In genomic region chr10:102368072-102368471, GRCh38 we compare ENCODE assay signal across 25 cellular contexts. TPM values are rescaled to one million over a fixed set of nuclear protein-coding genes. Genes with fewer than 3 reads are reported as not detected.
DNase-seq lines count a peak whose midpoint lies in the region; ATAC-seq, FAIRE-seq and TF ChIP-seq lines count a peak whose summit lies in the region.
"Had no signal": no experiment of that assay in that cellular context is flagged by ENCODE, and none has a peak within 500 bp of the region (broad histone marks: within the 10 kb centered on the region; RNA-seq: fewer than 3 reads in every experiment).

No MANE protein-coding gene starts in this region.

- no peak overlapping the region for H3K27ac Mint-ChIP-seq in natural killer cell treated with Interleukin-12 subunit alpha and Interleukin-12 subunit beta and Interleukin-15 and Interleukin-18, amount 100 ng/mL, for 72 hours
- no peak overlapping the region for H3K27ac Mint-ChIP-seq in activated CD4-positive, alpha-beta T cell treated with anti-CD3 and anti-CD28 coated beads, Interleukin-2, amount 10 ng/mL, durations not matched to agents 24 days and 14 days
- H3K27ac Mint-ChIP-seq: memory B cell had no signal

- peak; percentile 44 for ATAC-seq in esophagus mucosa
- ATAC-seq in natural killer cell treated with Interleukin-12 subunit alpha and Interleukin-12 subunit beta and Interleukin-15 and Interleukin-18, amount 100 ng/mL, for 72 hours: no peak
- ATAC-seq: activated naive CD8-positive, alpha-beta T cell treated with anti-CD3 and anti-CD28 coated beads, Interleukin-2, amount 50 U/mL, for 24 hours; CD8-positive, alpha-beta T cell; naive thymus-derived CD8-positive, alpha-beta T cell; Panc1 had no signal

- no peak for FAIRE-seq in RCC 7860 (lab: Jason Lieb, UNC)

- no peaks in the 10 kb centered on the region for H3K27me3 Mint-ChIP-seq in natural killer cell treated with Interleukin-12 subunit alpha and Interleukin-12 subunit beta and Interleukin-15 and Interleukin-18, amount 100 ng/mL, for 72 hours
- no peaks in the 10 kb centered on the region for H3K27me3 Mint-ChIP-seq in activated CD4-positive, alpha-beta T cell treated with anti-CD3 and anti-CD28 coated beads, Interleukin-2, amount 10 ng/mL, durations not matched to agents 24 days and 14 days
- H3K27me3 Mint-ChIP-seq: activated naive CD8-positive, alpha-beta T cell treated with anti-CD3 and anti-CD28 coated beads, Interleukin-2, amount 50 U/mL, for 24 hours; memory B cell; naive thymus-derived CD8-positive, alpha-beta T cell had no signal

- intact Hi-C loops in dorsolateral prefrontal cortex (cut with DNase I): no loop called here
- intact Hi-C loops in activated CD4-positive, alpha-beta T cell treated with anti-CD3 and anti-CD28 coated beads, Interleukin-2, amount 10 ng/mL, durations not matched to agents 24 days and 14 days (cut with micrococcal nuclease): no loop called here

- TF ChIP-seq CTCF in dorsolateral prefrontal cortex (IDR thresholded peaks at IDR 0.05 in 54 of 56, conservative IDR thresholded peaks at IDR 0.05 in 2 of 56; ENCODE audit: low read depth in 1 of 56, partially characterized antibody in 56 of 56): no peak

- DNase-seq in EH (ENCODE audit: low read depth): peak; percentile 18
- peak; percentile 73 for DNase-seq in M059J (ENCODE audit: low read depth)
- peak; percentile 11 for DNase-seq in mucosa of gallbladder (ENCODE audit: low spot score)
- DNase-seq in RCC 7860 (ENCODE audit: low spot score): no peak
- DNase-seq in dorsolateral prefrontal cortex: no peak
- DNase-seq in natural killer cell treated with Interleukin-12 subunit alpha and Interleukin-12 subunit beta and Interleukin-15 and Interleukin-18, amount 100 ng/mL, for 72 hours (ENCODE audit: low spot score): no peak
- no peak for DNase-seq in activated CD4-positive, alpha-beta T cell treated with anti-CD3 and anti-CD28 coated beads, Interleukin-2, amount 10 ng/mL, durations not matched to agents 24 days and 14 days
- DNase-seq: activated naive CD8-positive, alpha-beta T cell treated with anti-CD3 and anti-CD28 coated beads, Interleukin-2, amount 50 U/mL, for 24 hours; brain microvascular endothelial cell; CD8-positive, alpha-beta T cell; colonic mucosa; DMS79; H7; naive thymus-derived CD8-positive, alpha-beta T cell; NCI-H1105 treated with DMSO at 0.1 percent for 48 hours; NCI-H2081 treated with DMSO at 0.1 percent for 48 hours; NCI-H446 treated with DMSO at 0.1 percent for 48 hours; SK-N-SH; stimulated activated CD4-positive, alpha-beta T cell treated with anti-CD3 and anti-CD28 coated beads, Interleukin-4, amount 100 ng/mL, for 24 hours; stomach; T1000; transverse colon had no signal

- no peak overlapping the region for H3K27ac ChIP-seq in dorsolateral prefrontal cortex
- H3K27ac ChIP-seq: brain microvascular endothelial cell, colonic mucosa, stomach, transverse colon had no signal

- H3K4me3 ChIP-seq in dorsolateral prefrontal cortex: no peak overlapping the region
- H3K4me3 ChIP-seq: colonic mucosa, stomach, transverse colon had no signal

- no peaks in the 10 kb centered on the region for H3K27me3 ChIP-seq in dorsolateral prefrontal cortex
- H3K27me3 ChIP-seq: brain microvascular endothelial cell, colonic mucosa, stomach, transverse colon had no signal

- H3K4me1 Mint-ChIP-seq in natural killer cell treated with Interleukin-12 subunit alpha and Interleukin-12 subunit beta and Interleukin-15 and Interleukin-18, amount 100 ng/mL, for 72 hours (ENCODE audit: low read depth in 2 of 2): peaks cover 0 to 9% of the 10 kb centered on the region in 2 donors
- H3K4me1 Mint-ChIP-seq in activated CD4-positive, alpha-beta T cell treated with anti-CD3 and anti-CD28 coated beads, Interleukin-2, amount 10 ng/mL, durations not matched to agents 24 days and 14 days: no peaks in the 10 kb centered on the region
- H3K4me1 Mint-ChIP-seq: activated naive CD8-positive, alpha-beta T cell treated with anti-CD3 and anti-CD28 coated beads, Interleukin-2, amount 50 U/mL, for 24 hours; memory B cell; naive thymus-derived CD8-positive, alpha-beta T cell had no signal

- peaks cover 37% of the 10 kb centered on the region for H3K36me3 Mint-ChIP-seq in natural killer cell treated with Interleukin-12 subunit alpha and Interleukin-12 subunit beta and Interleukin-15 and Interleukin-18, amount 100 ng/mL, for 72 hours
- H3K36me3 Mint-ChIP-seq in activated CD4-positive, alpha-beta T cell treated with anti-CD3 and anti-CD28 coated beads, Interleukin-2, amount 10 ng/mL, durations not matched to agents 24 days and 14 days (ENCODE audit: low read depth): peaks cover 78% of the 10 kb centered on the region

- H3K4me3 Mint-ChIP-seq in natural killer cell treated with Interleukin-12 subunit alpha and Interleukin-12 subunit beta and Interleukin-15 and Interleukin-18, amount 100 ng/mL, for 72 hours: no peak overlapping the region
- H3K4me3 Mint-ChIP-seq in activated CD4-positive, alpha-beta T cell treated with anti-CD3 and anti-CD28 coated beads, Interleukin-2, amount 10 ng/mL, durations not matched to agents 24 days and 14 days: no peak overlapping the region
- H3K4me3 Mint-ChIP-seq: activated naive CD8-positive, alpha-beta T cell treated with anti-CD3 and anti-CD28 coated beads, Interleukin-2, amount 50 U/mL, for 24 hours; CD8-positive, alpha-beta T cell; memory B cell; naive thymus-derived CD8-positive, alpha-beta T cell had no signal

- H3K9me3 Mint-ChIP-seq in natural killer cell treated with Interleukin-12 subunit alpha and Interleukin-12 subunit beta and Interleukin-15 and Interleukin-18, amount 100 ng/mL, for 72 hours: no peaks in the 10 kb centered on the region
- H3K9me3 Mint-ChIP-seq in activated CD4-positive, alpha-beta T cell treated with anti-CD3 and anti-CD28 coated beads, Interleukin-2, amount 10 ng/mL, durations not matched to agents 24 days and 14 days: peaks cover 4% of the 10 kb centered on the region
- H3K9me3 Mint-ChIP-seq: activated naive CD8-positive, alpha-beta T cell treated with anti-CD3 and anti-CD28 coated beads, Interleukin-2, amount 50 U/mL, for 24 hours; CD8-positive, alpha-beta T cell; memory B cell; naive thymus-derived CD8-positive, alpha-beta T cell had no signal

RNA-seq across cellular contexts. Expression of gene NFKB2, which starts 27.4 kb away (rescaled TPM):
- 9.1 and 20.7 TPM in 2 replicates for total RNA-seq in M059J (2014; rRNA removed; shearing (Covaris generic))
- total RNA-seq in esophagus mucosa (10.3 TPM), mucosa of gallbladder (42.2 TPM), dorsolateral prefrontal cortex (10 to 100 TPM in 45 of 120 experiments, 1 to 10 TPM in 75; 3.3 to 26.3 (median 8.5) TPM)
- 100 to 1,000 TPM; 370 to 522 TPM for total RNA-seq in natural killer cell treated with Interleukin-12 subunit alpha and Interleukin-12 subunit beta and Interleukin-15 and Interleukin-18, amount 100 ng/mL, for 72 hours
- 300 and 311 TPM in 2 replicates for total RNA-seq in activated CD4-positive, alpha-beta T cell treated with anti-CD3 and anti-CD28 coated beads, Interleukin-2, amount 10 ng/mL, durations not matched to agents 24 days and 14 days

RNA-seq across cellular contexts. Expression of gene PSD, which starts 50.5 kb away (rescaled TPM):
- total RNA-seq in M059J (2014; rRNA removed; shearing (Covaris generic)): not detected in 2 replicates
- total RNA-seq in esophagus mucosa (2.0 TPM), mucosa of gallbladder (106 TPM), dorsolateral prefrontal cortex (100 to 1,000 TPM in 119 of 120 experiments, 10 to 100 TPM in 1; 92.5 to 483 (median 306) TPM)
- total RNA-seq in natural killer cell treated with Interleukin-12 subunit alpha and Interleukin-12 subunit beta and Interleukin-15 and Interleukin-18, amount 100 ng/mL, for 72 hours: 1 to 10 TPM; 2.3 to 7.6 TPM
- total RNA-seq in activated CD4-positive, alpha-beta T cell treated with anti-CD3 and anti-CD28 coated beads, Interleukin-2, amount 10 ng/mL, durations not matched to agents 24 days and 14 days: 10.4 and 12.1 TPM in 2 replicates

RNA-seq across cellular contexts. Expression of gene FBXL15, which starts 52.6 kb away (rescaled TPM):
- total RNA-seq in M059J (2014; rRNA removed; shearing (Covaris generic)): 8.2 and 18.8 TPM in 2 replicates
- total RNA-seq in esophagus mucosa (9.4 TPM), mucosa of gallbladder (29.3 TPM), dorsolateral prefrontal cortex (10 to 100 TPM; 13.9 to 50.1 (median 32.5) TPM)
- total RNA-seq in natural killer cell treated with Interleukin-12 subunit alpha and Interleukin-12 subunit beta and Interleukin-15 and Interleukin-18, amount 100 ng/mL, for 72 hours: 10 to 100 TPM; 22.0 to 23.7 TPM
- total RNA-seq in activated CD4-positive, alpha-beta T cell treated with anti-CD3 and anti-CD28 coated beads, Interleukin-2, amount 10 ng/mL, durations not matched to agents 24 days and 14 days: 14.0 and 16.4 TPM in 2 replicates

Comparison
In these comparisons a context has a peak if more than half of its experiments do, and no peak if none do; other contexts are left out.
1. DNase-seq: peak in EH (single experiment), M059J (single experiment) and mucosa of gallbladder (single experiment); none in RCC 7860 (single experiment), dorsolateral prefrontal cortex (0 of 10), natural killer cell treated with Interleukin-12 subunit alpha and Interleukin-12 subunit beta and Interleukin-15 and Interleukin-18, amount 100 ng/mL, for 72 hours (single experiment) and activated CD4-positive, alpha-beta T cell treated with anti-CD3 and anti-CD28 coated beads, Interleukin-2, amount 10 ng/mL, durations not matched to agents 24 days and 14 days (single experiment).